ENCODE assay signal across 8 cellular contexts in genomic region chr5:143066556-143067281, GRCh38.
DNase-seq lines count a peak whose midpoint lies in the region; ATAC-seq, FAIRE-seq and TF ChIP-seq lines count a peak whose summit lies in the region.

No MANE protein-coding gene starts in this region.

- peak; percentile 65 for ATAC-seq in GM21528 (IDR thresholded peaks at IDR 0.05; ENCODE audit: low FRiP score, unreplicated experiment)
- peak; percentile 78 for ATAC-seq in stimulated activated naive CD8-positive, alpha-beta T cell treated with anti-CD3 and anti-CD28 coated beads, Interleukin-15, Interleukin-2, amounts not matched to agents 100 U/mL and 50 U/mL, for 24 hours

- TF ChIP-seq CTCF in NB4 (IDR thresholded peaks at IDR 0.05; ENCODE audit: low read depth, low read length): no peak

- peak; percentile 92 for FAIRE-seq in GM12892 (lab: Jason Lieb, UNC)

- H3K4me3 ChIP-seq in NB4 (ENCODE audit: low read depth, low read length): no peak overlapping the region

- DNase-seq in GM12892 (ENCODE audit: insufficient read length) (peak; percentile 12), NB4 (ENCODE audit: low read depth) (peak; percentile 51), fibroblast of peridontal ligament (ENCODE audit: extremely low read depth) (peak; percentile 70), 8988T (no peak), cerebellar nuclear complex (lab: John Stamatoyannopoulos, UW) (no peak), hepatic stellate cell (ENCODE audit: low spot score) (no peak)
- DNase-seq in stimulated activated naive CD8-positive, alpha-beta T cell treated with anti-CD3 and anti-CD28 coated beads, Interleukin-15, Interleukin-2, amounts not matched to agents 100 U/mL and 50 U/mL, for 24 hours: peak; percentile 53

- TF ChIP-seq POLR2A in GM12892 (IDR thresholded peaks at IDR 0.05; ENCODE audit: low read depth, low read length): peak; percentile 52; the same call in 1 of the 2 replicates
- no peak for TF ChIP-seq POLR2A in NB4 (IDR thresholded peaks at IDR 0.05; ENCODE audit: extremely low read depth, insufficient read length)

Comparison
In these comparisons a context has a peak if more than half of its experiments do, and no peak if none do; other contexts are left out.
1. DNase-seq: peak in GM12892 (single experiment), NB4 (single experiment), fibroblast of peridontal ligament (single experiment) and stimulated activated naive CD8-positive, alpha-beta T cell treated with anti-CD3 and anti-CD28 coated beads, Interleukin-15, Interleukin-2, amounts not matched to agents 100 U/mL and 50 U/mL, for 24 hours (single experiment); none in 8988T (single experiment), cerebellar nuclear complex (0 of 2) and hepatic stellate cell (single experiment).